In the genomic region with DNA sequence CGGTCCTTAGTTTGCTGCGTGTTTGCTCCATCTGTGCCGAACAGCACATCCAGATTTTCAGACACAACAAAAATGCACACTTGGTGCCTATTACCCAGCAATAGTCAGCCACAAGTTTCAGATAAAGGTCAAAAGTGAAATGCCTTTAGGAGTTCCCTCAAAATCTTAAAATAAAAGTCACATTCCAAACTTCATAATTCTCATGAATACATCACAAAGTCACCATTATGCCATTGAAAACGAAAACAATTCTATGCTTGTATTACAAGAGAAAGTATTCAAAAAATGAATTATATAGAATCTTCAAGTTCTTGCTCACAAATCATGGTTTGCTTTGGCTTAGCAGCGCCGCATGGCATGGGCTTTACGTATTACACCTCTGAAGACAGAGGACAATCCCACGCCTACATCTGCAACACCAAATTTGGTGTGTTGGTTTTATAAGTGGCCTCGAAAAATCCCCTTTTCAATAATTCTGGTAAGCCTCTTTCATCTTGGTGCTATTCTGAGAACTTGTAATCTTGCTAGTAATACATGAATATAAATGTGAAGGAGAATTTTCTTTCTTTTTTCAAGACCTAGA, we compare ENCODE assay signal across 23 cellular contexts. TPM values are rescaled to one million over a fixed set of nuclear protein-coding genes. Genes with fewer than 3 reads are reported as not detected.
A peak's percentile ranks its signal among the peaks of the same experiment; 100 is the strongest.
DNase-seq lines count a peak whose midpoint lies in the region; ATAC-seq and TF ChIP-seq lines count a peak whose summit lies in the region.
"Had no signal": no experiment of that assay in that cellular context is flagged by ENCODE, and none has a peak within 500 bp of the region (broad histone marks: within the 10 kb centered on the region; RNA-seq: fewer than 3 reads in every experiment).

No MANE protein-coding gene starts in this region.

- no peak overlapping the region for H3K18ac ChIP-seq in trophoblast cell (ENCODE audit: low read length)

- TF ChIP-seq CTCF in brain microvascular endothelial cell (IDR thresholded peaks at IDR 0.05; ENCODE audit: low read depth, low read length, missing control alignments) (peak; percentile 27), transverse colon (IDR thresholded peaks at IDR 0.05) (no peak), testis (IDR thresholded peaks at IDR 0.05) (no peak)

- H3K4me3 ChIP-seq in brain microvascular endothelial cell (ENCODE audit: low read depth, low read length), result no peak overlapping the region
- no peak overlapping the region for H3K4me3 ChIP-seq in trophoblast cell (ENCODE audit: low read depth, low read length)
- no peak overlapping the region for H3K4me3 ChIP-seq in transverse colon
- H3K4me3 ChIP-seq in testis, result no peak overlapping the region
- H3K4me3 ChIP-seq: body of pancreas, lower lobe of right lung, MG63, upper lobe of right lung had no signal

- intact Hi-C loops in transverse colon (cut with DNase I; ENCODE audit: low total_unique reads) (no loop called here), testis (cut with DNase I; ENCODE audit: low total_unique reads) (no loop called here)

- ATAC-seq in GM18873 (IDR thresholded peaks at IDR 0.05; ENCODE audit: low FRiP score, unreplicated experiment), result no peak
- ATAC-seq: activated T-cell treated with anti-CD3 and anti-CD28 coated beads, Interleukin-2, amount 50 U/mL, for 4 hours; body of pancreas; lower lobe of right lung; stimulated activated effector memory CD8-positive, alpha-beta T cell treated with anti-CD3 and anti-CD28 coated beads, Interleukin-12 subunit alpha, Interleukin-12 subunit beta, amount 100 ng/mL, for 72 hours; upper lobe of right lung had no signal

- no peaks in the 10 kb centered on the region for H3K79me1 ChIP-seq in trophoblast cell (ENCODE audit: low read length)

- no peak overlapping the region for H3K4ac ChIP-seq in trophoblast cell (ENCODE audit: low read depth, low read length)

- H4K8ac ChIP-seq in trophoblast cell (ENCODE audit: low read depth, low read length), result no peak overlapping the region

- no peak for TF ChIP-seq EP300 in transverse colon (IDR thresholded peaks at IDR 0.05; ENCODE audit: low read depth)

- no peak overlapping the region for H2AK5ac ChIP-seq in trophoblast cell (ENCODE audit: low read length)

- H3K9ac ChIP-seq in trophoblast cell (ENCODE audit: low read length), result no peak overlapping the region

- H2AFZ ChIP-seq in trophoblast cell (ENCODE audit: insufficient read depth, low read length, poor library complexity), result no peak overlapping the region

- no peak overlapping the region for H2BK12ac ChIP-seq in trophoblast cell (ENCODE audit: low read length)

- no CpG with 5 or more reads among the region's 9 CpGs for WGBS in trophoblast cell (ENCODE audit: extremely low coverage, insufficient coverage, insufficient read length)
- WGBS in transverse colon (ENCODE audit: low coverage in 1 of 2), 2 donors, result 77 to 87% methylated on average over 9 of the region's 9 CpGs
- WGBS in testis, 2 donors, result 77 to 78% methylated on average over 9 of the region's 9 CpGs

- H3K14ac ChIP-seq in trophoblast cell (ENCODE audit: low read length), result no peak overlapping the region

- no peak overlapping the region for H3K23ac ChIP-seq in trophoblast cell (ENCODE audit: low read length)

- peak; percentile 20 for DNase-seq in stimulated activated CD4-positive, alpha-beta T cell treated with anti-CD3 and anti-CD28 coated beads, Interleukin-15, amount 100 ng/mL, for 24 hours
- DNase-seq in stimulated activated CD4-positive, alpha-beta T cell treated with anti-CD3 and anti-CD28 coated beads, Interleukin-1b, Interleukin-23, amount 100 ng/mL, for 48 hours, result no peak
- DNase-seq in brain microvascular endothelial cell (peak; percentile 71), trophoblast cell (peak; percentile 76 to 93), transverse colon (no peak), testis (no peak), NCI-H774 (lab: John Stamatoyannopoulos, UW) (no peak)
- DNase-seq: activated naive CD8-positive, alpha-beta T cell treated with anti-CD3 and anti-CD28 coated beads for 36 hours; activated T-cell treated with anti-CD3 and anti-CD28 coated beads, Interleukin-2, amount 50 U/mL, for 4 hours; CD4-positive, CD25-positive, alpha-beta regulatory T cell; cortex of kidney; GF-D8; hippocampal formation; lower lobe of right lung; MG63; NCI-H146; NCI-H2171; NCI-H526 treated with DMSO at 0.1 percent for 48 hours; SW 1271; upper lobe of right lung had no signal

- no peak overlapping the region for H4K91ac ChIP-seq in trophoblast cell (ENCODE audit: low read depth, low read length)

- no peak overlapping the region for H3K4me2 ChIP-seq in trophoblast cell (ENCODE audit: low read length)

- no peak overlapping the region for H4K12ac ChIP-seq in trophoblast cell (ENCODE audit: low read depth, low read length)

- TF ChIP-seq POLR2A in transverse colon (IDR thresholded peaks at IDR 0.05) (no peak), testis (IDR thresholded peaks at IDR 0.05) (no peak)

- H3K36me3 ChIP-seq in brain microvascular endothelial cell (replicated peaks) (peaks cover 70% of the 10 kb centered on the region), trophoblast cell (ENCODE audit: control insufficient read depth in 1 of 2, insufficient read depth in 2 of 2, low read length in 2 of 2) (peaks cover 9 to 23% of the 10 kb centered on the region in 2 experiments), transverse colon (no peaks in the 10 kb centered on the region), testis (ENCODE audit: low read depth, missing control alignments) (no peaks in the 10 kb centered on the region)
- H3K36me3 ChIP-seq: lower lobe of right lung, MG63, upper lobe of right lung had no signal

- H3K4me1 ChIP-seq in trophoblast cell (ENCODE audit: control insufficient read depth in 1 of 2, insufficient read depth in 2 of 2, low read length in 2 of 2), result peaks cover 0 to 2% of the 10 kb centered on the region in 2 experiments
- H3K4me1 ChIP-seq in transverse colon, result peaks cover 7 to 41% (median 20%) of the 10 kb centered on the region in 4 donors
- no peaks in the 10 kb centered on the region for H3K4me1 ChIP-seq in testis

- H3K9me3 ChIP-seq in trophoblast cell (ENCODE audit: insufficient read depth, low read depth, low read length) (peaks cover 2% of the 10 kb centered on the region), transverse colon (no peaks in the 10 kb centered on the region), testis (no peaks in the 10 kb centered on the region)
- H3K9me3 ChIP-seq: body of pancreas, lower lobe of right lung, MG63, upper lobe of right lung had no signal

- in situ Hi-C loops in brain microvascular endothelial cell (cut with HindIII; ENCODE audit: low pct_ligation_motif_present, low sequenced_read_pairs) (no loop called here), transverse colon (cut with MboI; ENCODE audit: low pct_ligation_motif_present in 1 of 4, low pct_unique_long_range_greater_than_20kb in 1 of 4, low sequenced_read_pairs in 3 of 4) (no loop called here)

- H3K27me3 ChIP-seq in brain microvascular endothelial cell (replicated peaks) (no peaks in the 10 kb centered on the region), trophoblast cell (ENCODE audit: insufficient read depth, low read length) (no peaks in the 10 kb centered on the region), transverse colon (no peaks in the 10 kb centered on the region), testis (no peaks in the 10 kb centered on the region)
- H3K27me3 ChIP-seq: body of pancreas, MG63, upper lobe of right lung had no signal

- H2BK5ac ChIP-seq in trophoblast cell (ENCODE audit: low read depth, low read length, poor library complexity), result no peak overlapping the region

- H3K27ac ChIP-seq in brain microvascular endothelial cell (peak overlapping the region; percentile 73), trophoblast cell (ENCODE audit: low read depth, low read length) (no peak overlapping the region), transverse colon (peak overlapping the region; percentile 46 to 66 (median 54)), testis (peak overlapping the region in 1 of 2 donors; percentile 57)
- H3K27ac ChIP-seq: body of pancreas, lower lobe of right lung, upper lobe of right lung had no signal

- no peak overlapping the region for H2BK120ac ChIP-seq in trophoblast cell (ENCODE audit: insufficient read depth, low read length, poor library complexity)

- H3K79me2 ChIP-seq in trophoblast cell (ENCODE audit: control insufficient read depth, insufficient read depth, low read length, poor library complexity), result no peaks in the 10 kb centered on the region

RNA-seq across cellular contexts. Expression of gene COL4A1, which starts 26.6 kb away (rescaled TPM):
- polyA plus RNA-seq in trophoblast cell (2013), result 445 and 497 TPM in 2 replicates
- 100 to 1,000 TPM in 2 of 4 donors, 10 to 100 TPM in 2; 46.4 to 180 (median 99.2) TPM for total RNA-seq in transverse colon
- total RNA-seq in testis, result 10 to 100 TPM; 35.5 to 39.0 TPM
- 43.0 TPM for polyA plus RNA-seq in testis (ENCODE audit: insufficient read depth, low read depth, low replicate concordance)
- total RNA-seq: activated naive CD8-positive, alpha-beta T cell treated with anti-CD3 and anti-CD28 coated beads for 36 hours; CD4-positive, CD25-positive, alpha-beta regulatory T cell had no signal
- polyA plus RNA-seq: CD4-positive, CD25-positive, alpha-beta regulatory T cell had no signal

RNA-seq across cellular contexts. Expression of gene COL4A2, which starts 26.8 kb away (rescaled TPM):
- 769 and 825 TPM in 2 replicates for polyA plus RNA-seq in trophoblast cell (2013)
- total RNA-seq in transverse colon, result 100 to 1,000 TPM in 2 of 4 donors, 10 to 100 TPM in 2; 75.1 to 322 (median 115) TPM
- total RNA-seq in testis, result 10 to 100 TPM; 81.0 to 89.9 TPM
- polyA plus RNA-seq in testis (ENCODE audit: insufficient read depth, low read depth, low replicate concordance), result 69.1 TPM
- total RNA-seq: activated naive CD8-positive, alpha-beta T cell treated with anti-CD3 and anti-CD28 coated beads for 36 hours; CD4-positive, CD25-positive, alpha-beta regulatory T cell had no signal
- polyA plus RNA-seq: CD4-positive, CD25-positive, alpha-beta regulatory T cell had no signal

Comparison
In these comparisons a context has a peak if more than half of its experiments do, and no peak if none do; other contexts are left out.
1. DNase-seq: peak in stimulated activated CD4-positive, alpha-beta T cell treated with anti-CD3 and anti-CD28 coated beads, Interleukin-15, amount 100 ng/mL, for 24 hours (single experiment), brain microvascular endothelial cell (single experiment) and trophoblast cell (2 of 2); none in stimulated activated CD4-positive, alpha-beta T cell treated with anti-CD3 and anti-CD28 coated beads, Interleukin-1b, Interleukin-23, amount 100 ng/mL, for 48 hours (single experiment), transverse colon (single experiment), testis (single experiment) and NCI-H774 (single experiment).